8 cellular contexts compared by ENCODE assay signal in genomic region chr11:765025-765801, GRCh38. TPM values are rescaled to one million over a fixed set of nuclear protein-coding genes. Genes with fewer than 3 reads are reported as not detected.
DNase-seq lines count a peak whose midpoint lies in the region; ATAC-seq and TF ChIP-seq lines count a peak whose summit lies in the region.

No MANE protein-coding gene starts in this region.

- intact Hi-C loops in activated CD4-positive, alpha-beta T cell treated with anti-CD3 and anti-CD28 coated beads for 36 hours (cut with DNase I, micrococcal nuclease) = no loop called here

- TF ChIP-seq CTCF in GM10248 (IDR thresholded peaks at IDR 0.05; ENCODE audit: control extremely low read depth, extremely low read depth, low read depth, missing control alignments) (peak; percentile 77), coronary artery (IDR thresholded peaks at IDR 0.05) (peak; percentile 52)

- peaks cover 12% of the 10 kb centered on the region for H3K4me1 Mint-ChIP-seq in activated CD4-positive, alpha-beta T cell treated with anti-CD3 and anti-CD28 coated beads for 36 hours
- H3K4me1 Mint-ChIP-seq in stimulated activated effector memory CD8-positive, alpha-beta T cell treated with anti-CD3 and anti-CD28 coated beads, Interleukin-12 subunit alpha, Interleukin-12 subunit beta, amount 100 ng/mL, for 72 hours = peaks cover 12% of the 10 kb centered on the region

- POLR2A ChIA-PET in GM10248 (lab: Yijun Ruan, JAX) = no interaction called here
- POLR2A ChIA-PET in activated CD4-positive, alpha-beta T cell treated with anti-CD3 and anti-CD28 coated beads for 36 hours (lab: Charles Lee) = no interaction called here

- peak overlapping the region in 1 of 2 donors; percentile 1 for H3K27ac ChIP-seq in coronary artery

- DNase-seq in GM10248 (ENCODE audit: extremely low spot score) (peak; percentile 70), MV-4-11 (lab: John Stamatoyannopoulos, UW) (peak; percentile 44), coronary artery (ENCODE audit: low spot score) (peak; percentile 79), lung microvascular endothelial cell (ENCODE audit: low read depth in 2 of 2) (peak; percentile 67 to 73)
- DNase-seq in activated CD4-positive, alpha-beta T cell treated with anti-CD3 and anti-CD28 coated beads for 36 hours = peak; percentile 77
- peak in 1 of 2 donors; percentile 72 for DNase-seq in stimulated activated effector memory CD8-positive, alpha-beta T cell treated with anti-CD3 and anti-CD28 coated beads, Interleukin-12 subunit alpha, Interleukin-12 subunit beta, amount 100 ng/mL, for 72 hours (ENCODE audit: low spot score in 2 of 2)

- CTCF ChIA-PET in GM10248 (lab: Yijun Ruan, JAX) = interaction anchor here (0.7 to 2.7 kb wide), 9 partner anchors 9 to 246 kb away, joined by 3 to 11 read pairs (median 3); partner anchors contain the start of gene GATD1
- CTCF ChIA-PET in activated CD4-positive, alpha-beta T cell treated with anti-CD3 and anti-CD28 coated beads for 36 hours (lab: Charles Lee) = interaction anchor here (0.7 to 1.3 kb wide), 4 partner anchors 9 to 133 kb away, joined by 3 read pairs; partner anchors contain the start of gene TMEM80

- H3K4me3 ChIP-seq in coronary artery = no peak overlapping the region

- no peak overlapping the region for H3K4me3 Mint-ChIP-seq in activated CD4-positive, alpha-beta T cell treated with anti-CD3 and anti-CD28 coated beads for 36 hours
- no peak overlapping the region for H3K4me3 Mint-ChIP-seq in stimulated activated effector memory CD8-positive, alpha-beta T cell treated with anti-CD3 and anti-CD28 coated beads, Interleukin-12 subunit alpha, Interleukin-12 subunit beta, amount 100 ng/mL, for 72 hours

- H3K27ac Mint-ChIP-seq in activated CD4-positive, alpha-beta T cell treated with anti-CD3 and anti-CD28 coated beads for 36 hours = no peak overlapping the region
- no peak overlapping the region for H3K27ac Mint-ChIP-seq in stimulated activated effector memory CD8-positive, alpha-beta T cell treated with anti-CD3 and anti-CD28 coated beads, Interleukin-12 subunit alpha, Interleukin-12 subunit beta, amount 100 ng/mL, for 72 hours

- ATAC-seq in activated CD4-positive, alpha-beta T cell treated with anti-CD3 and anti-CD28 coated beads for 36 hours = peak; percentile 66
- ATAC-seq in stimulated activated effector memory CD8-positive, alpha-beta T cell treated with anti-CD3 and anti-CD28 coated beads, Interleukin-12 subunit alpha, Interleukin-12 subunit beta, amount 100 ng/mL, for 72 hours = peak; percentile 68
- ATAC-seq in HG03565 (IDR thresholded peaks at IDR 0.05; ENCODE audit: unreplicated experiment) (no peak), HG03280 (IDR thresholded peaks at IDR 0.05; ENCODE audit: unreplicated experiment) (no peak)

- H3K9me3 Mint-ChIP-seq in activated CD4-positive, alpha-beta T cell treated with anti-CD3 and anti-CD28 coated beads for 36 hours (ENCODE audit: low read depth) = no peaks in the 10 kb centered on the region
- no peaks in the 10 kb centered on the region for H3K9me3 Mint-ChIP-seq in stimulated activated effector memory CD8-positive, alpha-beta T cell treated with anti-CD3 and anti-CD28 coated beads, Interleukin-12 subunit alpha, Interleukin-12 subunit beta, amount 100 ng/mL, for 72 hours

- H3K36me3 Mint-ChIP-seq in activated CD4-positive, alpha-beta T cell treated with anti-CD3 and anti-CD28 coated beads for 36 hours (ENCODE audit: low read depth) = peaks cover 31% of the 10 kb centered on the region
- peaks cover 99% of the 10 kb centered on the region for H3K36me3 Mint-ChIP-seq in stimulated activated effector memory CD8-positive, alpha-beta T cell treated with anti-CD3 and anti-CD28 coated beads, Interleukin-12 subunit alpha, Interleukin-12 subunit beta, amount 100 ng/mL, for 72 hours

- no peaks in the 10 kb centered on the region for H3K27me3 Mint-ChIP-seq in activated CD4-positive, alpha-beta T cell treated with anti-CD3 and anti-CD28 coated beads for 36 hours

RNA-seq across cellular contexts. Expression of gene GATD1, which starts 12.1 kb away (rescaled TPM):
- total RNA-seq in activated CD4-positive, alpha-beta T cell treated with anti-CD3 and anti-CD28 coated beads for 36 hours = 10 to 100 TPM; 45.7 to 59.8 TPM
- 17.0 and 21.4 TPM in 2 replicates for total RNA-seq in lung microvascular endothelial cell

RNA-seq across cellular contexts. Expression of gene TALDO1, which starts 17.9 kb away (rescaled TPM):
- 100 to 1,000 TPM; 239 to 246 TPM for total RNA-seq in activated CD4-positive, alpha-beta T cell treated with anti-CD3 and anti-CD28 coated beads for 36 hours
- total RNA-seq in lung microvascular endothelial cell = 86.7 and 121 TPM in 2 replicates

RNA-seq across cellular contexts. Expression of gene CEND1, which starts 24.7 kb away (rescaled TPM):
- 1 to 10 TPM in 1 of 2 experiments, under 1 TPM in 1; 0.50 to 1.1 TPM for total RNA-seq in activated CD4-positive, alpha-beta T cell treated with anti-CD3 and anti-CD28 coated beads for 36 hours
- under 0.01 TPM in 2 replicates for total RNA-seq in lung microvascular endothelial cell

RNA-seq across cellular contexts. Expression of gene SLC25A22, which starts 32.9 kb away (rescaled TPM):
- total RNA-seq in activated CD4-positive, alpha-beta T cell treated with anti-CD3 and anti-CD28 coated beads for 36 hours = 10 to 100 TPM; 33.9 to 36.6 TPM
- 4.1 and 6.3 TPM in 2 replicates for total RNA-seq in lung microvascular endothelial cell

RNA-seq across cellular contexts. Expression of gene PIDD1, which starts 39.8 kb away (rescaled TPM):
- total RNA-seq in activated CD4-positive, alpha-beta T cell treated with anti-CD3 and anti-CD28 coated beads for 36 hours = 10 to 100 TPM; 21.1 to 29.1 TPM
- 3.7 and 4.8 TPM in 2 replicates for total RNA-seq in lung microvascular endothelial cell

Comparison
In these comparisons a context has a peak if more than half of its experiments do, and no peak if none do; other contexts are left out.
1. ATAC-seq: peak in activated CD4-positive, alpha-beta T cell treated with anti-CD3 and anti-CD28 coated beads for 36 hours (single experiment) and stimulated activated effector memory CD8-positive, alpha-beta T cell treated with anti-CD3 and anti-CD28 coated beads, Interleukin-12 subunit alpha, Interleukin-12 subunit beta, amount 100 ng/mL, for 72 hours (single experiment); none in HG03565 (single experiment) and HG03280 (single experiment).